In the genomic region with DNA sequence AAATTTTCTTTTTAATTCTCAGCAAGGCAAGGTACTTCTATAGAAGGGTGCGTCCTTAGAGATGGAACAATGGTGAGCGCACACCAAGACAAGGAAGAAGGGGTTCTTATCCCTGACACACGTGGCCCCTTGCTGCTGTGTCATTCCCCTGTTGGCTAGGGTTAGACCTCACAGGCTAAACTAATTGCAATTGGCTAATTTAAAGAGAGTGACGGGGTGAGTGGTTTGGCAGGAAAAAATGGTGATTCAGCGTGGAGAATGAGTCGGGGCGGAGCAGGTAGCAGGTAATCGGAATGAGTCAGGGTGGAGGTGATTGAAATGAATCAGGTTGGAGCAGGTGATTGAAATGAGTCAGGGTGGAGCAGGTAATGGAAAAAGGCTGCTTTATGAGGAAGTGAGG, we compare ENCODE assay signal across 1 cellular context.
TF ChIP-seq lines count a peak whose summit lies in the region.

No MANE protein-coding gene starts in this region.

TF ChIP-seq in K562, 482 proteins besides CTCF, POLR2A, EP300 and RAD21 (continued from another document):
- TF ChIP-seq, protein P1, sequence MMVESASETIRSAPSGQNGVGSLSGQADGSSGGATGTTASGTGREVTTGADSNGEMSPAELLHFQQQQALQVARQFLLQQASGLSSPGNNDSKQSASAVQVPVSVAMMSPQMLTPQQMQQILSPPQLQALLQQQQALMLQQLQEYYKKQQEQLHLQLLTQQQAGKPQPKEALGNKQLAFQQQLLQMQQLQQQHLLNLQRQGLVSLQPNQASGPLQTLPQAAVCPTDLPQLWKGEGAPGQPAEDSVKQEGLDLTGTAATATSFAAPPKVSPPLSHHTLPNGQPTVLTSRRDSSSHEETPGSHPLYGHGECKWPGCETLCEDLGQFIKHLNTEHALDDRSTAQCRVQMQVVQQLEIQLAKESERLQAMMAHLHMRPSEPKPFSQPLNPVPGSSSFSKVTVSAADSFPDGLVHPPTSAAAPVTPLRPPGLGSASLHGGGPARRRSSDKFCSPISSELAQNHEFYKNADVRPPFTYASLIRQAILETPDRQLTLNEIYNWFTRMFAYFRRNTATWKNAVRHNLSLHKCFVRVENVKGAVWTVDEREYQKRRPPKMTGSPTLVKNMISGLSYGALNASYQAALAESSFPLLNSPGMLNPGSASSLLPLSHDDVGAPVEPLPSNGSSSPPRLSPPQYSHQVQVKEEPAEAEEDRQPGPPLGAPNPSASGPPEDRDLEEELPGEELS (CRISPR knock-in tag; IDR thresholded peaks at IDR 0.05; ENCODE audit: borderline replicate concordance): no peak
- no peak for TF ChIP-seq MEIS2 (IDR thresholded peaks at IDR 0.05; ENCODE audit: partially characterized antibody)
- TF ChIP-seq, protein P2, sequence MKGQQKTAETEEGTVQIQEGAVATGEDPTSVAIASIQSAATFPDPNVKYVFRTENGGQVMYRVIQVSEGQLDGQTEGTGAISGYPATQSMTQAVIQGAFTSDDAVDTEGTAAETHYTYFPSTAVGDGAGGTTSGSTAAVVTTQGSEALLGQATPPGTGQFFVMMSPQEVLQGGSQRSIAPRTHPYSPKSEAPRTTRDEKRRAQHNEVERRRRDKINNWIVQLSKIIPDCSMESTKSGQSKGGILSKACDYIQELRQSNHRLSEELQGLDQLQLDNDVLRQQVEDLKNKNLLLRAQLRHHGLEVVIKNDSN (CRISPR knock-in tag; IDR thresholded peaks at IDR 0.05): peak; percentile 59
- peak in 1 of 2 experiments; percentile 14; a peak in 1 of 4 replicates for TF ChIP-seq KDM1A (IDR thresholded peaks at IDR 0.05)
- TF ChIP-seq C11orf30 (IDR thresholded peaks at IDR 0.05; ENCODE audit: low read depth): peak; percentile 82
- peak; percentile 77 for TF ChIP-seq EP400 (IDR thresholded peaks at IDR 0.05)
- TF ChIP-seq, protein P3, sequence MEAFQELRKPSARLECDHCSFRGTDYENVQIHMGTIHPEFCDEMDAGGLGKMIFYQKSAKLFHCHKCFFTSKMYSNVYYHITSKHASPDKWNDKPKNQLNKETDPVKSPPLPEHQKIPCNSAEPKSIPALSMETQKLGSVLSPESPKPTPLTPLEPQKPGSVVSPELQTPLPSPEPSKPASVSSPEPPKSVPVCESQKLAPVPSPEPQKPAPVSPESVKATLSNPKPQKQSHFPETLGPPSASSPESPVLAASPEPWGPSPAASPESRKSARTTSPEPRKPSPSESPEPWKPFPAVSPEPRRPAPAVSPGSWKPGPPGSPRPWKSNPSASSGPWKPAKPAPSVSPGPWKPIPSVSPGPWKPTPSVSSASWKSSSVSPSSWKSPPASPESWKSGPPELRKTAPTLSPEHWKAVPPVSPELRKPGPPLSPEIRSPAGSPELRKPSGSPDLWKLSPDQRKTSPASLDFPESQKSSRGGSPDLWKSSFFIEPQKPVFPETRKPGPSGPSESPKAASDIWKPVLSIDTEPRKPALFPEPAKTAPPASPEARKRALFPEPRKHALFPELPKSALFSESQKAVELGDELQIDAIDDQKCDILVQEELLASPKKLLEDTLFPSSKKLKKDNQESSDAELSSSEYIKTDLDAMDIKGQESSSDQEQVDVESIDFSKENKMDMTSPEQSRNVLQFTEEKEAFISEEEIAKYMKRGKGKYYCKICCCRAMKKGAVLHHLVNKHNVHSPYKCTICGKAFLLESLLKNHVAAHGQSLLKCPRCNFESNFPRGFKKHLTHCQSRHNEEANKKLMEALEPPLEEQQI (IDR thresholded peaks at IDR 0.05): peak; percentile 59
- TF ChIP-seq RBM39 (optimal IDR thresholded peaks at IDR 0.05; ENCODE audit: low read depth, low read length): no peak
- TF ChIP-seq, protein P4, sequence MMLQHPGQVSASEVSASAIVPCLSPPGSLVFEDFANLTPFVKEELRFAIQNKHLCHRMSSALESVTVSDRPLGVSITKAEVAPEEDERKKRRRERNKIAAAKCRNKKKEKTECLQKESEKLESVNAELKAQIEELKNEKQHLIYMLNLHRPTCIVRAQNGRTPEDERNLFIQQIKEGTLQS (IDR thresholded peaks at IDR 0.05): peak; percentile 65
- TF ChIP-seq, protein P4 (CRISPR knock-in tag; conservative IDR thresholded peaks at IDR 0.05): no peak
- peak; percentile 78 for TF ChIP-seq DPF2 (IDR thresholded peaks at IDR 0.05)
- peak; percentile 84 for TF ChIP-seq MYC (IDR thresholded peaks at IDR 0.05; ENCODE audit: low read depth, low read length)
- no peak for TF ChIP-seq MYC (CRISPR knock-in tag; IDR thresholded peaks at IDR 0.05; ENCODE audit: borderline replicate concordance, low read depth)
- peak; percentile 80 for TF ChIP-seq L3MBTL2 (IDR thresholded peaks at IDR 0.05)
- no peak for TF ChIP-seq DIDO1 (tag; IDR thresholded peaks at IDR 0.05; ENCODE audit: low read depth)
- TF ChIP-seq, protein P5, sequence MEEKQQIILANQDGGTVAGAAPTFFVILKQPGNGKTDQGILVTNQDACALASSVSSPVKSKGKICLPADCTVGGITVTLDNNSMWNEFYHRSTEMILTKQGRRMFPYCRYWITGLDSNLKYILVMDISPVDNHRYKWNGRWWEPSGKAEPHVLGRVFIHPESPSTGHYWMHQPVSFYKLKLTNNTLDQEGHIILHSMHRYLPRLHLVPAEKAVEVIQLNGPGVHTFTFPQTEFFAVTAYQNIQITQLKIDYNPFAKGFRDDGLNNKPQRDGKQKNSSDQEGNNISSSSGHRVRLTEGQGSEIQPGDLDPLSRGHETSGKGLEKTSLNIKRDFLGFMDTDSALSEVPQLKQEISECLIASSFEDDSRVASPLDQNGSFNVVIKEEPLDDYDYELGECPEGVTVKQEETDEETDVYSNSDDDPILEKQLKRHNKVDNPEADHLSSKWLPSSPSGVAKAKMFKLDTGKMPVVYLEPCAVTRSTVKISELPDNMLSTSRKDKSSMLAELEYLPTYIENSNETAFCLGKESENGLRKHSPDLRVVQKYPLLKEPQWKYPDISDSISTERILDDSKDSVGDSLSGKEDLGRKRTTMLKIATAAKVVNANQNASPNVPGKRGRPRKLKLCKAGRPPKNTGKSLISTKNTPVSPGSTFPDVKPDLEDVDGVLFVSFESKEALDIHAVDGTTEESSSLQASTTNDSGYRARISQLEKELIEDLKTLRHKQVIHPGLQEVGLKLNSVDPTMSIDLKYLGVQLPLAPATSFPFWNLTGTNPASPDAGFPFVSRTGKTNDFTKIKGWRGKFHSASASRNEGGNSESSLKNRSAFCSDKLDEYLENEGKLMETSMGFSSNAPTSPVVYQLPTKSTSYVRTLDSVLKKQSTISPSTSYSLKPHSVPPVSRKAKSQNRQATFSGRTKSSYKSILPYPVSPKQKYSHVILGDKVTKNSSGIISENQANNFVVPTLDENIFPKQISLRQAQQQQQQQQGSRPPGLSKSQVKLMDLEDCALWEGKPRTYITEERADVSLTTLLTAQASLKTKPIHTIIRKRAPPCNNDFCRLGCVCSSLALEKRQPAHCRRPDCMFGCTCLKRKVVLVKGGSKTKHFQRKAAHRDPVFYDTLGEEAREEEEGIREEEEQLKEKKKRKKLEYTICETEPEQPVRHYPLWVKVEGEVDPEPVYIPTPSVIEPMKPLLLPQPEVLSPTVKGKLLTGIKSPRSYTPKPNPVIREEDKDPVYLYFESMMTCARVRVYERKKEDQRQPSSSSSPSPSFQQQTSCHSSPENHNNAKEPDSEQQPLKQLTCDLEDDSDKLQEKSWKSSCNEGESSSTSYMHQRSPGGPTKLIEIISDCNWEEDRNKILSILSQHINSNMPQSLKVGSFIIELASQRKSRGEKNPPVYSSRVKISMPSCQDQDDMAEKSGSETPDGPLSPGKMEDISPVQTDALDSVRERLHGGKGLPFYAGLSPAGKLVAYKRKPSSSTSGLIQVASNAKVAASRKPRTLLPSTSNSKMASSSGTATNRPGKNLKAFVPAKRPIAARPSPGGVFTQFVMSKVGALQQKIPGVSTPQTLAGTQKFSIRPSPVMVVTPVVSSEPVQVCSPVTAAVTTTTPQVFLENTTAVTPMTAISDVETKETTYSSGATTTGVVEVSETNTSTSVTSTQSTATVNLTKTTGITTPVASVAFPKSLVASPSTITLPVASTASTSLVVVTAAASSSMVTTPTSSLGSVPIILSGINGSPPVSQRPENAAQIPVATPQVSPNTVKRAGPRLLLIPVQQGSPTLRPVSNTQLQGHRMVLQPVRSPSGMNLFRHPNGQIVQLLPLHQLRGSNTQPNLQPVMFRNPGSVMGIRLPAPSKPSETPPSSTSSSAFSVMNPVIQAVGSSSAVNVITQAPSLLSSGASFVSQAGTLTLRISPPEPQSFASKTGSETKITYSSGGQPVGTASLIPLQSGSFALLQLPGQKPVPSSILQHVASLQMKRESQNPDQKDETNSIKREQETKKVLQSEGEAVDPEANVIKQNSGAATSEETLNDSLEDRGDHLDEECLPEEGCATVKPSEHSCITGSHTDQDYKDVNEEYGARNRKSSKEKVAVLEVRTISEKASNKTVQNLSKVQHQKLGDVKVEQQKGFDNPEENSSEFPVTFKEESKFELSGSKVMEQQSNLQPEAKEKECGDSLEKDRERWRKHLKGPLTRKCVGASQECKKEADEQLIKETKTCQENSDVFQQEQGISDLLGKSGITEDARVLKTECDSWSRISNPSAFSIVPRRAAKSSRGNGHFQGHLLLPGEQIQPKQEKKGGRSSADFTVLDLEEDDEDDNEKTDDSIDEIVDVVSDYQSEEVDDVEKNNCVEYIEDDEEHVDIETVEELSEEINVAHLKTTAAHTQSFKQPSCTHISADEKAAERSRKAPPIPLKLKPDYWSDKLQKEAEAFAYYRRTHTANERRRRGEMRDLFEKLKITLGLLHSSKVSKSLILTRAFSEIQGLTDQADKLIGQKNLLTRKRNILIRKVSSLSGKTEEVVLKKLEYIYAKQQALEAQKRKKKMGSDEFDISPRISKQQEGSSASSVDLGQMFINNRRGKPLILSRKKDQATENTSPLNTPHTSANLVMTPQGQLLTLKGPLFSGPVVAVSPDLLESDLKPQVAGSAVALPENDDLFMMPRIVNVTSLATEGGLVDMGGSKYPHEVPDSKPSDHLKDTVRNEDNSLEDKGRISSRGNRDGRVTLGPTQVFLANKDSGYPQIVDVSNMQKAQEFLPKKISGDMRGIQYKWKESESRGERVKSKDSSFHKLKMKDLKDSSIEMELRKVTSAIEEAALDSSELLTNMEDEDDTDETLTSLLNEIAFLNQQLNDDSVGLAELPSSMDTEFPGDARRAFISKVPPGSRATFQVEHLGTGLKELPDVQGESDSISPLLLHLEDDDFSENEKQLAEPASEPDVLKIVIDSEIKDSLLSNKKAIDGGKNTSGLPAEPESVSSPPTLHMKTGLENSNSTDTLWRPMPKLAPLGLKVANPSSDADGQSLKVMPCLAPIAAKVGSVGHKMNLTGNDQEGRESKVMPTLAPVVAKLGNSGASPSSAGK (IDR thresholded peaks at IDR 0.05): peak; percentile 77
- TF ChIP-seq, protein P6, sequence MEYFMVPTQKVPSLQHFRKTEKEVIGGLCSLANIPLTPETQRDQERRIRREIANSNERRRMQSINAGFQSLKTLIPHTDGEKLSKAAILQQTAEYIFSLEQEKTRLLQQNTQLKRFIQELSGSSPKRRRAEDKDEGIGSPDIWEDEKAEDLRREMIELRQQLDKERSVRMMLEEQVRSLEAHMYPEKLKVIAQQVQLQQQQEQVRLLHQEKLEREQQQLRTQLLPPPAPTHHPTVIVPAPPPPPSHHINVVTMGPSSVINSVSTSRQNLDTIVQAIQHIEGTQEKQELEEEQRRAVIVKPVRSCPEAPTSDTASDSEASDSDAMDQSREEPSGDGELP (CRISPR knock-in tag; IDR thresholded peaks at IDR 0.05; ENCODE audit: borderline replicate concordance): no peak
- 0 out of 2 replicates have a peak, but pooled peaks have one; percentile 32 for TF ChIP-seq HDAC2 (IDR thresholded peaks at IDR 0.05)
- peak; percentile 64 for TF ChIP-seq SMARCA4 (IDR thresholded peaks at IDR 0.05)
TF ChIP-seq in K562: peak in this region for 45.
